Comparison of ENCODE assay signal across 12 cellular contexts in the genomic region with DNA sequence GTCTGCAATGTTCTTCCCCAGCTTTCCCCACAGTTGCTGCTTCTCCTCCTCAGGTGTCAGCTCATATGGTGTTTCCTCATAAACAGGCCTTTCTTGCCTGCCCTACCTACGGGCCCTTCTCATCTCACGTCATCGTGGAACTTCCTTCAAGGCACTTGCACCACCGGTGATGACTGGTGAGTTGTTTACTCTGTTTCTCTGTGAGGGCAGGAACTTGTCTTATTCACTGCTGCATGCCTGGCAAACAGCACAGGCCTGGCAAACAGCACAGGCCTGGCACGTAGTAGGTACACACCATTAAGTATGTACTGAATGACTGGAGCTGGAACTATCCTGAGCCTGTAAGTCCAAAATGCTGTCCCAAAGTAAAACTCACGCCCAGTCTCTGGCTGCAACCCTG. TPM values are rescaled to one million over a fixed set of nuclear protein-coding genes. Genes with fewer than 3 reads are reported as not detected.
DNase-seq lines count a peak whose midpoint lies in the region; TF ChIP-seq lines count a peak whose summit lies in the region.
"Had no signal": no experiment of that assay in that cellular context is flagged by ENCODE, and none has a peak within 500 bp of the region (broad histone marks: within the 10 kb centered on the region; RNA-seq: fewer than 3 reads in every experiment).

No MANE protein-coding gene starts in this region.

- H3K4me1 Mint-ChIP-seq in neural crest cell (peaks cover 4% of the 10 kb centered on the region), chondrocyte (ENCODE audit: low read depth) (peaks cover 12% of the 10 kb centered on the region)

- H3K4me3 Mint-ChIP-seq in neural crest cell (no peak overlapping the region), chondrocyte (ENCODE audit: unreplicated experiment) (no peak overlapping the region)

- no peaks in the 10 kb centered on the region for H3K27me3 Mint-ChIP-seq in neural crest cell (ENCODE audit: low read depth)
- H3K27me3 Mint-ChIP-seq in chondrocyte (ENCODE audit: low read depth), result no peaks in the 10 kb centered on the region

- H3K4me1 ChIP-seq in SJSA1 (replicated peaks), result peaks cover 16% of the 10 kb centered on the region

- no peak for TF ChIP-seq CTCF in neural crest cell (conservative IDR thresholded peaks at IDR 0.05)
- TF ChIP-seq CTCF in chondrocyte (IDR thresholded peaks at IDR 0.05), result no peak
- no peak for TF ChIP-seq CTCF in lower leg skin (IDR thresholded peaks at IDR 0.05)

- H3K36me3 ChIP-seq in SJSA1, result peaks cover 74% of the 10 kb centered on the region

- H3K9me3 ChIP-seq in SJSA1 (replicated peaks), result no peaks in the 10 kb centered on the region

- H3K27ac Mint-ChIP-seq in neural crest cell (ENCODE audit: unreplicated experiment), result peak overlapping the region; percentile 83
- no peak overlapping the region for H3K27ac Mint-ChIP-seq in chondrocyte (ENCODE audit: unreplicated experiment)

- H3K36me3 Mint-ChIP-seq in neural crest cell (ENCODE audit: low read depth) (no peaks in the 10 kb centered on the region), chondrocyte (ENCODE audit: low read depth) (peaks cover 34% of the 10 kb centered on the region)

- DNase-seq in Caki2 (ENCODE audit: low read depth), result peak; percentile 26
- no peak for DNase-seq in SJSA1 (ENCODE audit: low read depth in 1 of 2, low spot score in 2 of 2)
- peak; percentile 38 to 71 for DNase-seq in T47D (ENCODE audit: low read depth in 1 of 2, low spot score in 1 of 2)
- DNase-seq in neural crest cell (ENCODE audit: low read depth, low spot score), result no peak
- DNase-seq in HUDEP-2 (lab: John Stamatoyannopoulos, UW; ENCODE audit: unreplicated experiment in 76 of 76), result no peak
- no peak for DNase-seq in SKM-1 treated with dmso at 0.1 percent for 144 hours (lab: John Stamatoyannopoulos, UW; ENCODE audit: unreplicated experiment)
- DNase-seq in chondrocyte (ENCODE audit: low spot score), result no peak
- DNase-seq in lower leg skin (ENCODE audit: low spot score in 2 of 2), result no peak
- DNase-seq: DMS53, H7, hypothalamus, NCI-H2029 treated with DMSO at 0.1 percent for 48 hours had no signal

- intact Hi-C loops in lower leg skin (cut with DNase I; ENCODE audit: low total_unique reads), result no loop called here

- WGBS in lower leg skin, 2 donors, result 69 to 76% methylated on average over 6 of the region's 6 CpGs

- in situ Hi-C loops in Caki2 (cut with HindIII; ENCODE audit: low pct_unique_long_range_greater_than_20kb, low sequenced_read_pairs) (no loop called here), T47D (cut with HindIII; ENCODE audit: low pct_unique_long_range_greater_than_20kb, low sequenced_read_pairs) (no loop called here)

- TF ChIP-seq POLR2A in lower leg skin (IDR thresholded peaks at IDR 0.05), result no peak

- no peaks in the 10 kb centered on the region for H3K9me3 Mint-ChIP-seq in neural crest cell
- no peaks in the 10 kb centered on the region for H3K9me3 Mint-ChIP-seq in chondrocyte (ENCODE audit: low read depth)

- peak overlapping the region; percentile 15; the same call in 1 of the 2 replicates for H3K27ac ChIP-seq in SJSA1

- no peaks in the 10 kb centered on the region for H3K27me3 ChIP-seq in SJSA1 (replicated peaks)

- H3K4me3 ChIP-seq in SJSA1 (no peak overlapping the region), lower leg skin (ENCODE audit: low read depth, poor library complexity, severe bottlenecking) (no peak overlapping the region)

RNA-seq across cellular contexts. Expression of a gene that starts 25.8 kb away (rescaled TPM):
- 4.0 and 6.4 TPM in 2 replicates for total RNA-seq in Caki2 (2014; rRNA removed; shearing (Covaris generic); ENCODE audit: low replicate concordance)
- total RNA-seq in SJSA1 (2014; rRNA removed; shearing (Covaris generic)), result 16.1 and 29.2 TPM in 2 replicates
- total RNA-seq in neural crest cell (77.5 and 80.1 TPM in 2 replicates), chondrocyte (42.6 to 63.7 TPM (median 59.9 TPM) in 3 replicates), lower leg skin (10 to 100 TPM; 58.7 to 73.1 (median 63.0) TPM)

RNA-seq across cellular contexts. Expression of a gene that starts 36.5 kb away (rescaled TPM):
- 49.1 and 71.2 TPM in 2 replicates for total RNA-seq in Caki2 (2014; rRNA removed; shearing (Covaris generic); ENCODE audit: low replicate concordance)
- total RNA-seq in SJSA1 (2014; rRNA removed; shearing (Covaris generic)), result 103 and 159 TPM in 2 replicates
- total RNA-seq in neural crest cell, result 24.8 and 28.5 TPM in 2 replicates
- total RNA-seq in chondrocyte, result 55.7 to 88.4 TPM (median 85.2 TPM) in 3 replicates
- total RNA-seq in lower leg skin, result 10 to 100 TPM; 29.8 to 35.5 (median 34.3) TPM

RNA-seq across cellular contexts. Expression of a gene that starts 37.8 kb away (rescaled TPM):
- 25.8 and 62.3 TPM in 2 replicates for total RNA-seq in Caki2 (2014; rRNA removed; shearing (Covaris generic); ENCODE audit: low replicate concordance)
- 3.4 and 6.4 TPM in 2 replicates for total RNA-seq in SJSA1 (2014; rRNA removed; shearing (Covaris generic))
- 48.1 and 48.4 TPM in 2 replicates for total RNA-seq in neural crest cell
- 45.0 to 47.3 TPM (median 45.7 TPM) in 3 replicates for total RNA-seq in chondrocyte
- total RNA-seq in lower leg skin, result 10 to 100 TPM; 21.0 to 32.2 (median 27.0) TPM

RNA-seq across cellular contexts. Expression of a gene that starts 53.7 kb away (rescaled TPM):
- total RNA-seq in Caki2 (2014; rRNA removed; shearing (Covaris generic); ENCODE audit: low replicate concordance), result 2.2 and 3.2 TPM in 2 replicates
- 0.78 and 1.5 TPM in 2 replicates for total RNA-seq in SJSA1 (2014; rRNA removed; shearing (Covaris generic))
- total RNA-seq in neural crest cell (5.4 and 5.9 TPM in 2 replicates), chondrocyte (9.4 to 15.0 TPM (median 10.8 TPM) in 3 replicates), lower leg skin (10 to 100 TPM in 3 of 4 donors, 1 to 10 TPM in 1; 9.8 to 20.9 (median 14.6) TPM)

Comparison
In these comparisons a context has a peak if more than half of its experiments do, and no peak if none do; other contexts are left out.
1. DNase-seq: peak in Caki2 (single experiment) and T47D (2 of 2); none in SJSA1 (0 of 2), neural crest cell (single experiment), HUDEP-2 (0 of 76), SKM-1 treated with dmso at 0.1 percent for 144 hours (single experiment), chondrocyte (single experiment) and lower leg skin (0 of 2).